Comparison of ENCODE assay signal across 23 cellular contexts in genomic region chrX:13153796-13154195, GRCh38.
DNase-seq lines count a peak whose midpoint lies in the region; ATAC-seq, FAIRE-seq and TF ChIP-seq lines count a peak whose summit lies in the region.
"Had no signal": no experiment of that assay in that cellular context is flagged by ENCODE, and none has a peak within 500 bp of the region (broad histone marks: within the 10 kb centered on the region; RNA-seq: fewer than 3 reads in every experiment).

No MANE protein-coding gene starts in this region.

- H3K79me2 ChIP-seq in astrocyte (ENCODE audit: insufficient read depth, low read length): no peaks in the 10 kb centered on the region

- CTCF ChIA-PET in CD8-positive, alpha-beta memory T cell (lab: Charles Lee): no interaction called here
- CTCF ChIA-PET in HEK293 (lab: Yijun Ruan, JAX): interaction anchor here (0.6 to 1.0 kb wide), 2 partner anchors 76 to 353 kb away, joined by 4 to 5 read pairs; no protein-coding TSS in a partner anchor

- 66% methylated on average over 3 of the region's 3 CpGs for WGBS in mesenchymal stem cell

- H3K4me1 Mint-ChIP-seq in CD8-positive, alpha-beta memory T cell: peaks cover 8 to 25% (median 18%) of the 10 kb centered on the region in 3 donors
- no peaks in the 10 kb centered on the region for H3K4me1 Mint-ChIP-seq in astrocyte (ENCODE audit: low read depth, unreplicated experiment)

- peak overlapping the region in 6 of 8 donors; percentile 12 to 77 (median 44) for H3K27ac Mint-ChIP-seq in CD8-positive, alpha-beta memory T cell
- no peak overlapping the region for H3K27ac Mint-ChIP-seq in astrocyte (ENCODE audit: unreplicated experiment)
- H3K27ac Mint-ChIP-seq: activated CD8-positive, alpha-beta T cell treated with anti-CD3 and anti-CD28 coated beads, Interleukin-2, amount 10 ng/mL, durations not matched to agents 7 days and 5 days; CD4-positive, CD25-positive, alpha-beta regulatory T cell had no signal

- no peak overlapping the region for H3K4me3 ChIP-seq in CD8-positive, alpha-beta memory T cell (ENCODE audit: low read length)
- H3K4me3 ChIP-seq in HEK293 (ENCODE audit: low read depth, low read length) (no peak overlapping the region), astrocyte (ENCODE audit: insufficient read depth, low read depth, low read length) (no peak overlapping the region), mesenchymal stem cell (ENCODE audit: insufficient read depth in 1 of 2, low read depth in 1 of 2, low read length in 2 of 2) (no peak overlapping the region)
- H3K4me3 ChIP-seq: right lobe of liver had no signal

- no peaks in the 10 kb centered on the region for H3K9me3 ChIP-seq in CD8-positive, alpha-beta memory T cell (ENCODE audit: low read length)
- H3K9me3 ChIP-seq in HEK293 (ENCODE audit: control insufficient read depth, insufficient read depth, low read depth, low read length) (no peaks in the 10 kb centered on the region; the same call in 1 of the 2 replicates), astrocyte (ENCODE audit: insufficient read depth, low read depth, low read length) (no peaks in the 10 kb centered on the region), mesenchymal stem cell (ENCODE audit: control insufficient read depth, low read length) (peaks cover 6% of the 10 kb centered on the region)
- H3K9me3 ChIP-seq: right lobe of liver had no signal

- no peak overlapping the region for H3K27ac ChIP-seq in CD8-positive, alpha-beta memory T cell (ENCODE audit: low read depth, low read length)
- H3K27ac ChIP-seq in HEK293 (ENCODE audit: extremely low read depth, low read depth, low read length) (no peak overlapping the region), astrocyte (ENCODE audit: low read depth, low read length) (no peak overlapping the region), mesenchymal stem cell (ENCODE audit: low read length, poor library complexity, severe bottlenecking) (no peak overlapping the region)
- H3K27ac ChIP-seq: right lobe of liver had no signal

- POLR2A ChIA-PET in CD8-positive, alpha-beta memory T cell (lab: Charles Lee): no interaction called here
- POLR2A ChIA-PET in HEK293 (lab: Yijun Ruan, JAX): no interaction called here

- peak overlapping the region in 1 of 7 donors; percentile 23 for H3K4me3 Mint-ChIP-seq in CD8-positive, alpha-beta memory T cell
- H3K4me3 Mint-ChIP-seq in astrocyte (ENCODE audit: unreplicated experiment): no peak overlapping the region
- H3K4me3 Mint-ChIP-seq: activated CD8-positive, alpha-beta T cell treated with anti-CD3 and anti-CD28 coated beads, Interleukin-2, amount 10 ng/mL, durations not matched to agents 7 days and 5 days; brain; CD4-positive, CD25-positive, alpha-beta regulatory T cell had no signal

- H3K9ac ChIP-seq in astrocyte (ENCODE audit: low read length): no peak overlapping the region
- peak overlapping the region; percentile 89 for H3K9ac ChIP-seq in mesenchymal stem cell (ENCODE audit: low read length)

- peaks cover 0 to 15% of the 10 kb centered on the region in 2 donors for H3K27me3 Mint-ChIP-seq in CD8-positive, alpha-beta memory T cell
- no peaks in the 10 kb centered on the region for H3K27me3 Mint-ChIP-seq in astrocyte (ENCODE audit: low read depth, unreplicated experiment)
- H3K27me3 Mint-ChIP-seq: brain; CD4-positive, CD25-positive, alpha-beta regulatory T cell had no signal

- no peak overlapping the region for H2AK5ac ChIP-seq in mesenchymal stem cell (ENCODE audit: low read length, severe bottlenecking)

- peaks cover 0 to 8% (median 2%) of the 10 kb centered on the region in 3 donors for H3K36me3 Mint-ChIP-seq in CD8-positive, alpha-beta memory T cell
- H3K36me3 Mint-ChIP-seq in astrocyte (ENCODE audit: low read depth, unreplicated experiment): no peaks in the 10 kb centered on the region

- no peak overlapping the region for H2BK12ac ChIP-seq in mesenchymal stem cell (ENCODE audit: low read length in 2 of 2)

- H4K8ac ChIP-seq in mesenchymal stem cell (ENCODE audit: low read length): no peak overlapping the region

- H2AFZ ChIP-seq in astrocyte (ENCODE audit: low read depth, low read length) (no peak overlapping the region), mesenchymal stem cell (ENCODE audit: low read depth, low read length) (no peak overlapping the region)

- H3K4ac ChIP-seq in mesenchymal stem cell (ENCODE audit: low read depth in 1 of 2, low read length in 2 of 2): no peak overlapping the region

- H3K14ac ChIP-seq in mesenchymal stem cell (ENCODE audit: low read length in 2 of 2): no peak overlapping the region

- H3K36me3 ChIP-seq in CD8-positive, alpha-beta memory T cell (ENCODE audit: insufficient read depth, low read length): no peaks in the 10 kb centered on the region
- H3K36me3 ChIP-seq in HEK293 (ENCODE audit: control insufficient read depth in 2 of 2, insufficient read depth in 1 of 2, low read length in 2 of 2) (no peaks in the 10 kb centered on the region), astrocyte (ENCODE audit: insufficient read depth, low read length) (no peaks in the 10 kb centered on the region), mesenchymal stem cell (ENCODE audit: control insufficient read depth in 1 of 2, insufficient read depth in 2 of 2, low read depth in 1 of 2, low read length in 2 of 2) (no peaks in the 10 kb centered on the region)
- H3K36me3 ChIP-seq: right lobe of liver had no signal

- no peak overlapping the region for H2BK5ac ChIP-seq in mesenchymal stem cell (ENCODE audit: low read depth, low read length, poor library complexity, severe bottlenecking)

- no peaks in the 10 kb centered on the region for H3K27me3 ChIP-seq in CD8-positive, alpha-beta memory T cell (ENCODE audit: insufficient read depth, low read length, poor library complexity, severe bottlenecking)
- H3K27me3 ChIP-seq in astrocyte (ENCODE audit: insufficient read depth, low read length) (no peaks in the 10 kb centered on the region), mesenchymal stem cell (ENCODE audit: control insufficient read depth in 1 of 2, insufficient read depth in 1 of 2, low read length in 2 of 2) (no peaks in the 10 kb centered on the region)
- H3K27me3 ChIP-seq: right lobe of liver had no signal

- TF ChIP-seq CTCF in HEK293 (tag by site-specific recombination; IDR thresholded peaks at IDR 0.05) (no peak), astrocyte (IDR thresholded peaks at IDR 0.05; ENCODE audit: insufficient read depth, low read depth, low read length) (no peak)

- ATAC-seq in HG03378 (IDR thresholded peaks at IDR 0.05; ENCODE audit: unreplicated experiment): no peak
- ATAC-seq: activated CD8-positive, alpha-beta T cell treated with anti-CD3 and anti-CD28 coated beads, Interleukin-2, amount 10 ng/mL, durations not matched to agents 7 days and 5 days; HepG2; Panc1; right lobe of liver had no signal

- no peak overlapping the region for H3K18ac ChIP-seq in mesenchymal stem cell (ENCODE audit: low read depth in 1 of 2, low read length in 2 of 2)

- no peaks in the 10 kb centered on the region for H4K20me1 ChIP-seq in astrocyte (ENCODE audit: insufficient read depth, low read length)

- no peak overlapping the region for H3K4me2 ChIP-seq in astrocyte (ENCODE audit: low read length)
- H3K4me2 ChIP-seq in mesenchymal stem cell (ENCODE audit: low read length, poor library complexity, severe bottlenecking): no peak overlapping the region

- H2BK120ac ChIP-seq in mesenchymal stem cell (ENCODE audit: low read depth, low read length): no peak overlapping the region

- FAIRE-seq in astrocyte (lab: Jason Lieb, UNC): peak; percentile 23
- FAIRE-seq: HepG2, keratinocyte had no signal

- DNase-seq in CD8-positive, alpha-beta memory T cell: no peak
- DNase-seq in astrocyte (ENCODE audit: low read depth) (peak; percentile 14), mesenchymal stem cell (no peak), SK-N-DZ (ENCODE audit: low spot score) (no peak), hypothalamus (lab: John Stamatoyannopoulos, UW) (no peak)
- DNase-seq: activated CD4-positive, CD25-positive, alpha-beta regulatory T cell treated with anti-CD3 and anti-CD28 coated beads, Interleukin-2, amount 50 U/mL, for 72 hours; activated CD8-positive, alpha-beta T cell treated with anti-CD3 and anti-CD28 coated beads, Interleukin-2, amount 10 ng/mL, durations not matched to agents 7 days and 5 days; activated gamma-delta T cell; CD4-positive, CD25-positive, alpha-beta regulatory T cell; effector CD4-positive, alpha-beta T cell; erythroblast; NCI-H1417 treated with DMSO at 0.1 percent for 48 hours; NCI-H510A treated with DMSO at 0.1 percent for 48 hours; posterior cingulate gyrus; right lobe of liver; SIG-M5; stimulated activated naive CD4-positive, alpha-beta T cell treated with Interleukin-2 at 50 U/mL for 16 hours had no signal

- no peak overlapping the region for H3K23ac ChIP-seq in mesenchymal stem cell (ENCODE audit: low read length in 2 of 2)

- no peak overlapping the region for H2BK15ac ChIP-seq in mesenchymal stem cell (ENCODE audit: low read depth, poor library complexity, severe bottlenecking)

- H3K79me1 ChIP-seq in mesenchymal stem cell (replicated peaks; ENCODE audit: low read length, poor library complexity, severe bottlenecking): no peaks in the 10 kb centered on the region

- H3K4me1 ChIP-seq in CD8-positive, alpha-beta memory T cell (ENCODE audit: insufficient read depth, low read length): peaks cover 17% of the 10 kb centered on the region
- H3K4me1 ChIP-seq in HEK293 (ENCODE audit: control insufficient read depth, insufficient read depth, low read length) (no peaks in the 10 kb centered on the region), astrocyte (ENCODE audit: insufficient read depth, low read length) (peaks cover 3% of the 10 kb centered on the region), mesenchymal stem cell (ENCODE audit: control insufficient read depth, insufficient read depth, low read depth, low read length) (no peaks in the 10 kb centered on the region)
- H3K4me1 ChIP-seq: right lobe of liver had no signal

- no peak overlapping the region for H4K91ac ChIP-seq in mesenchymal stem cell (ENCODE audit: low read length)

- H3K9me3 Mint-ChIP-seq in CD8-positive, alpha-beta memory T cell: peaks cover 0 to 18% (median 10%) of the 10 kb centered on the region in 5 donors
- H3K9me3 Mint-ChIP-seq in astrocyte (ENCODE audit: unreplicated experiment): no peaks in the 10 kb centered on the region

TF ChIP-seq in HEK293, 187 proteins besides CTCF, POLR2A, EP300 and RAD21:
- TF ChIP-seq ZNF416 (tag by site-specific recombination; IDR thresholded peaks at IDR 0.05) (no peak), SETDB1 (IDR thresholded peaks at IDR 0.05; ENCODE audit: insufficient read length, low read length) (peak; percentile 20)
